In genomic region chr20:40945754-40946451, GRCh38 we compare ENCODE assay signal across 8 cellular contexts.
A peak's percentile ranks its signal among the peaks of the same experiment; 100 is the strongest.
DNase-seq lines count a peak whose midpoint lies in the region; ATAC-seq and TF ChIP-seq lines count a peak whose summit lies in the region.

No MANE protein-coding gene starts in this region.

- no peaks in the 10 kb centered on the region for H3K4me1 ChIP-seq in breast epithelium
- H3K4me1 ChIP-seq in CD8-positive, alpha-beta T cell (ENCODE audit: insufficient read depth, low read length): no peaks in the 10 kb centered on the region

- intact Hi-C loops in breast epithelium (cut with DNase I; ENCODE audit: low total_unique reads): no loop called here
- intact Hi-C loops in CD8-positive, alpha-beta T cell (cut with DNase I, micrococcal nuclease): no loop called here

- no peak overlapping the region for H3K27ac ChIP-seq in breast epithelium
- no peak overlapping the region for H3K27ac ChIP-seq in CD8-positive, alpha-beta T cell (ENCODE audit: low read depth, low read length)

- H3K9me3 ChIP-seq in breast epithelium: no peaks in the 10 kb centered on the region
- H3K9me3 ChIP-seq in CD8-positive, alpha-beta T cell (ENCODE audit: low read length): no peaks in the 10 kb centered on the region

- no peaks in the 10 kb centered on the region for H3K4me1 Mint-ChIP-seq in stimulated activated naive CD8-positive, alpha-beta T cell treated with anti-CD3 and anti-CD28 coated beads, Interleukin-15, amount 100 ng/mL, for 72 hours
- H3K4me1 Mint-ChIP-seq in type B pancreatic cell (ENCODE audit: unreplicated experiment): peaks cover 21% of the 10 kb centered on the region
- no peaks in the 10 kb centered on the region for H3K4me1 Mint-ChIP-seq in CD8-positive, alpha-beta T cell (ENCODE audit: low read depth)

- ATAC-seq in stimulated activated naive CD8-positive, alpha-beta T cell treated with anti-CD3 and anti-CD28 coated beads, Interleukin-15, amount 100 ng/mL, for 72 hours: peak; percentile 50
- no peak for ATAC-seq in stimulated activated naive CD8-positive, alpha-beta T cell treated with anti-CD3 and anti-CD28 coated beads, Interleukin-15, Interleukin-2, amounts not matched to agents 100 U/mL and 50 U/mL, for 24 hours
- no peak for ATAC-seq in GM19328 (IDR thresholded peaks at IDR 0.05; ENCODE audit: unreplicated experiment)
- no peak for ATAC-seq in CD8-positive, alpha-beta T cell

- DNase-seq in stimulated activated naive CD8-positive, alpha-beta T cell treated with anti-CD3 and anti-CD28 coated beads, Interleukin-15, amount 100 ng/mL, for 72 hours: no peak
- DNase-seq in stimulated activated naive CD8-positive, alpha-beta T cell treated with anti-CD3 and anti-CD28 coated beads, Interleukin-15, Interleukin-2, amounts not matched to agents 100 U/mL and 50 U/mL, for 24 hours: no peak
- DNase-seq in NCI-H2227 (lab: John Stamatoyannopoulos, UW; ENCODE audit: unreplicated experiment) (peak; percentile 79), breast epithelium (ENCODE audit: low spot score in 2 of 2) (peak in 1 of 2 donors; percentile 60), kidney tubule cell (ENCODE audit: low spot score) (peak; percentile 35), type B pancreatic cell (ENCODE audit: extremely low spot score, unreplicated experiment) (peak; percentile 78)
- no peak for DNase-seq in CD8-positive, alpha-beta T cell

- H3K4me3 Mint-ChIP-seq in stimulated activated naive CD8-positive, alpha-beta T cell treated with anti-CD3 and anti-CD28 coated beads, Interleukin-15, amount 100 ng/mL, for 72 hours: no peak overlapping the region
- peak overlapping the region; percentile 11 for H3K4me3 Mint-ChIP-seq in type B pancreatic cell
- no peak overlapping the region for H3K4me3 Mint-ChIP-seq in CD8-positive, alpha-beta T cell

- H3K36me3 ChIP-seq in breast epithelium: no peaks in the 10 kb centered on the region
- no peaks in the 10 kb centered on the region for H3K36me3 ChIP-seq in CD8-positive, alpha-beta T cell (ENCODE audit: insufficient read depth, low read length)

- no peaks in the 10 kb centered on the region for H3K27me3 Mint-ChIP-seq in stimulated activated naive CD8-positive, alpha-beta T cell treated with anti-CD3 and anti-CD28 coated beads, Interleukin-15, amount 100 ng/mL, for 72 hours
- H3K27me3 Mint-ChIP-seq in type B pancreatic cell: peaks cover 22% of the 10 kb centered on the region
- H3K27me3 Mint-ChIP-seq in CD8-positive, alpha-beta T cell (ENCODE audit: low read depth): peaks cover 4% of the 10 kb centered on the region

- H3K36me3 Mint-ChIP-seq in type B pancreatic cell: no peaks in the 10 kb centered on the region
- H3K36me3 Mint-ChIP-seq in CD8-positive, alpha-beta T cell: no peaks in the 10 kb centered on the region

- no peak overlapping the region for H3K4me3 ChIP-seq in breast epithelium
- H3K4me3 ChIP-seq in CD8-positive, alpha-beta T cell (ENCODE audit: low read depth, low read length): no peak overlapping the region

- no peaks in the 10 kb centered on the region for H3K27me3 ChIP-seq in breast epithelium
- no peaks in the 10 kb centered on the region for H3K27me3 ChIP-seq in CD8-positive, alpha-beta T cell (ENCODE audit: insufficient read depth, low read length)

- peak in 2 of 3 donors; percentile 43 to 51 for TF ChIP-seq CTCF in breast epithelium (IDR thresholded peaks at IDR 0.05)
- peak; percentile 78 for TF ChIP-seq CTCF in type B pancreatic cell (conservative IDR thresholded peaks at IDR 0.05)
- TF ChIP-seq CTCF in CD8-positive, alpha-beta T cell (IDR thresholded peaks at IDR 0.05): no peak

- CTCF ChIA-PET in CD8-positive, alpha-beta T cell (lab: Charles Lee): interaction anchor here (0.6 to 1.2 kb wide), 3 partner anchors 18 to 204 kb away, joined by 3 to 5 read pairs (median 3); no protein-coding TSS in a partner anchor

- TF ChIP-seq POLR2A in breast epithelium (IDR thresholded peaks at IDR 0.05): no peak

- H3K9me3 Mint-ChIP-seq in stimulated activated naive CD8-positive, alpha-beta T cell treated with anti-CD3 and anti-CD28 coated beads, Interleukin-15, amount 100 ng/mL, for 72 hours: no peaks in the 10 kb centered on the region
- no peaks in the 10 kb centered on the region for H3K9me3 Mint-ChIP-seq in type B pancreatic cell
- no peaks in the 10 kb centered on the region for H3K9me3 Mint-ChIP-seq in CD8-positive, alpha-beta T cell

- POLR2A ChIA-PET in CD8-positive, alpha-beta T cell (lab: Charles Lee): no interaction called here

- peak overlapping the region in 1 of 2 donors; percentile 31 for H3K27ac Mint-ChIP-seq in stimulated activated naive CD8-positive, alpha-beta T cell treated with anti-CD3 and anti-CD28 coated beads, Interleukin-15, amount 100 ng/mL, for 72 hours
- no peak overlapping the region for H3K27ac Mint-ChIP-seq in type B pancreatic cell
- H3K27ac Mint-ChIP-seq in CD8-positive, alpha-beta T cell: no peak overlapping the region

Comparison
In these comparisons a context has a peak if more than half of its experiments do, and no peak if none do; other contexts are left out.
1. DNase-seq: peak in NCI-H2227 (single experiment), kidney tubule cell (single experiment) and type B pancreatic cell (single experiment); none in stimulated activated naive CD8-positive, alpha-beta T cell treated with anti-CD3 and anti-CD28 coated beads, Interleukin-15, amount 100 ng/mL, for 72 hours (0 of 2), stimulated activated naive CD8-positive, alpha-beta T cell treated with anti-CD3 and anti-CD28 coated beads, Interleukin-15, Interleukin-2, amounts not matched to agents 100 U/mL and 50 U/mL, for 24 hours (single experiment) and CD8-positive, alpha-beta T cell (0 of 7).